In genomic region chr20:24797864-24798655, GRCh38 we compare ENCODE assay signal across 30 cellular contexts.
"Had no signal": no experiment of that assay in that cellular context is flagged by ENCODE, and none has a peak within 500 bp of the region (broad histone marks: within the 10 kb centered on the region; RNA-seq: fewer than 3 reads in every experiment).

No MANE protein-coding gene starts in this region.

- H3K27me3 ChIP-seq: brain microvascular endothelial cell, foreskin keratinocyte had no signal

- DNase-seq: activated B cell treated with CpG ODN at 0.5 μM for 24 hours; activated CD4-positive, alpha-beta T cell treated with anti-CD3 and anti-CD28 coated beads for 48 hours; activated CD4-positive, alpha-beta T cell treated with anti-CD3 and anti-CD28 coated beads, Interleukin-2, amount 50 U/mL, for 1 hour; activated CD4-positive, alpha-beta T cell treated with anti-CD3 and anti-CD28 coated beads, Interleukin-2, amount 50 U/mL, for 48 hours; activated CD8-positive, alpha-beta memory T cell treated with anti-CD3 and anti-CD28 coated beads for 24 hours; activated CD8-positive, alpha-beta T cell treated with anti-CD3 and anti-CD28 coated beads for 36 hours; activated effector memory CD4-positive, alpha-beta T cell treated with Interleukin-2 at 50 U/mL for 16 hours; activated gamma-delta T cell treated with Interleukin-2 at 50 U/mL for 16 hours; activated naive CD4-positive, alpha-beta T cell treated with anti-CD3 and anti-CD28 coated beads, Interleukin-2, amount 50 U/mL, for 16 hours; activated naive CD4-positive, alpha-beta T cell treated with Interleukin-2 at 50 U/mL for 16 hours; activated T-cell treated with anti-CD3 and anti-CD28 coated beads, Interleukin-2, amount 50 U/mL, for 4 hours; amniotic stem cell; anterior cingulate cortex; brain microvascular endothelial cell; cortex of kidney; dermis blood vessel endothelial cell; effector CD4-positive, alpha-beta T cell; effector memory CD8-positive, alpha-beta T cell; erythroblast; foreskin keratinocyte; T-cell; T-helper 9 cell; WERI-Rb-1 had no signal

- FAIRE-seq: astrocyte, bronchial epithelial cell, colon had no signal

- H3K27ac ChIP-seq: brain microvascular endothelial cell, esophagus muscularis mucosa, foreskin keratinocyte, gastroesophageal sphincter, WERI-Rb-1 had no signal

- H3K4me1 ChIP-seq: esophagus muscularis mucosa, foreskin keratinocyte, gastroesophageal sphincter had no signal

- H3K9me3 ChIP-seq: esophagus muscularis mucosa, gastroesophageal sphincter had no signal

- ATAC-seq: activated CD4-positive, CD25-positive, alpha-beta regulatory T cell treated with anti-CD3 and anti-CD28 coated beads, Interleukin-2, amount 50 U/mL, for 24 hours; activated CD8-positive, alpha-beta T cell treated with anti-CD3 and anti-CD28 coated beads for 36 hours; activated T-cell treated with anti-CD3 and anti-CD28 coated beads, Interleukin-2, amount 50 U/mL, for 4 hours; activated T-helper 17 cell treated with anti-CD3 and anti-CD28 coated beads, Interleukin-2, amount 50 U/mL, for 72 hours; effector memory CD8-positive, alpha-beta T cell; foreskin keratinocyte; gastroesophageal sphincter; T-cell had no signal

- H3K4me3 ChIP-seq: esophagus muscularis mucosa, gastroesophageal sphincter had no signal

- H3K36me3 ChIP-seq: brain microvascular endothelial cell, esophagus muscularis mucosa, gastroesophageal sphincter, WERI-Rb-1 had no signal
